In genomic region chr1:19044471-19044870, GRCh38 we compare ENCODE assay signal across 1 cellular context.
TF ChIP-seq lines count a peak whose summit lies in the region.

No MANE protein-coding gene starts in this region.

TF ChIP-seq in GM23338, 12 proteins besides CTCF, POLR2A, EP300 and RAD21 (continued from another document):
- TF ChIP-seq ZNF462 (CRISPR knock-in tag; IDR thresholded peaks at IDR 0.05) = no peak
- TF ChIP-seq NANOG (IDR thresholded peaks at IDR 0.05; ENCODE audit: borderline replicate concordance) = no peak
- no peak for TF ChIP-seq CREB1 (CRISPR knock-in tag; IDR thresholded peaks at IDR 0.05; ENCODE audit: low read depth)
